16 cellular contexts compared by ENCODE assay signal in the genomic region with DNA sequence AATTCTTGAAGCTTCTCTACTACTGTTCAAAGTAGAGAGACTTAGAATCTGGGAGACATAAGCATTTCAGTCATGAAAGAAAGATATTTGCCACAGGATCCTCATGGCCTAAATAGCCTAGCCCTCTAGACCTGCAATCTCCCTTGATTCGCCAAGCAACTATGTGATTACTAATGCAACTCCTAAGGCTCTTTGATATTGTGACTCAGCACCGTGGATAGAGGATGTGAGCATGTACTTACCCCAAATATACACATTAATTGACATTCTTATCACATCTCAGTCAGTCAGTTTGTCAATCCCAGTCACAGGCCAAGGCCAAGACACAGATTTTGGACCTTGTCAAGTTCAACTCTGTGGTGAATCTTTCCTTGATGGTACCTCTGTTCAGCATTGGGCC.
DNase-seq lines count a peak whose midpoint lies in the region; ATAC-seq and TF ChIP-seq lines count a peak whose summit lies in the region.
"Had no signal": no experiment of that assay in that cellular context is flagged by ENCODE, and none has a peak within 500 bp of the region (broad histone marks: within the 10 kb centered on the region; RNA-seq: fewer than 3 reads in every experiment).

No MANE protein-coding gene starts in this region.

- no peak for TF ChIP-seq CTCF in choroid plexus epithelial cell (conservative IDR thresholded peaks at IDR 0.05; ENCODE audit: low read depth, low read length)

- DNase-seq in AG08395 (ENCODE audit: low spot score): peak; percentile 68
- peak; percentile 90 for DNase-seq in NCI-H226
- DNase-seq in choroid plexus epithelial cell (ENCODE audit: low read depth): peak; percentile 69
- DNase-seq in kidney glomerular epithelial cell (lab: John Stamatoyannopoulos, UW): peak; percentile 87
- no peak for DNase-seq in CD1c-positive myeloid dendritic cell (ENCODE audit: extremely low spot score)
- no peak for DNase-seq in DMS79 treated with DMSO at 0.1 percent for 48 hours (lab: John Stamatoyannopoulos, UW)
- no peak for DNase-seq in NOMO-1 (lab: John Stamatoyannopoulos, UW; ENCODE audit: unreplicated experiment in 2 of 2)
- DNase-seq: activated CD4-positive, CD25-positive, alpha-beta regulatory T cell; activated T-cell treated with anti-CD3 and anti-CD28 coated beads, Interleukin-2, amount 50 U/mL, for 48 hours; erythroblast; MM.1S; natural killer cell; NCI-H446 treated with DMSO at 0.1 percent for 48 hours; SHP77; small intestine had no signal

- no peak overlapping the region for H3K4me3 ChIP-seq in choroid plexus epithelial cell (ENCODE audit: low read depth, low read length)

- ATAC-seq in HG03432 (IDR thresholded peaks at IDR 0.05; ENCODE audit: unreplicated experiment): no peak
- ATAC-seq: natural killer cell had no signal

Comparison
In these comparisons a context has a peak if more than half of its experiments do, and no peak if none do; other contexts are left out.
1. DNase-seq: peak in AG08395 (single experiment), NCI-H226 (single experiment), choroid plexus epithelial cell (single experiment) and kidney glomerular epithelial cell (single experiment); none in CD1c-positive myeloid dendritic cell (single experiment), DMS79 treated with DMSO at 0.1 percent for 48 hours (single experiment) and NOMO-1 (0 of 2).